ENCODE assay signal across 25 cellular contexts in genomic region chr6:156841508-156841907, GRCh38.
"Had no signal": no experiment of that assay in that cellular context is flagged by ENCODE, and none has a peak within 500 bp of the region (broad histone marks: within the 10 kb centered on the region; RNA-seq: fewer than 3 reads in every experiment).

No MANE protein-coding gene starts in this region.

- ATAC-seq: activated CD8-positive, alpha-beta T cell treated with anti-CD3 and anti-CD28 coated beads for 36 hours; activated T-cell treated with anti-CD3 and anti-CD28 coated beads, Interleukin-2, amount 50 U/mL, for 4 hours; body of pancreas; effector memory CD8-positive, alpha-beta T cell; sciatic nerve had no signal

- H3K27ac ChIP-seq: body of pancreas, esophagus muscularis mucosa, testis, transverse colon had no signal

- H3K9me3 Mint-ChIP-seq: activated B cell treated with CpG ODN at 0.5 μM for 24 hours; activated CD8-positive, alpha-beta T cell treated with anti-CD3 and anti-CD28 coated beads for 36 hours; activated T-cell treated with anti-CD3 and anti-CD28 coated beads, Interleukin-2, amount 50 U/mL, for 4 hours; effector memory CD8-positive, alpha-beta T cell; mesothelial cell of epicardium; naive B cell; nephron progenitor cell; T-helper 2 cell treated with Interferon-gamma antibody and Interleukin-4, amounts not matched to agents 5 μg/mL and 100 μg/mL, for 36 hours had no signal

- H3K27me3 ChIP-seq: body of pancreas, esophagus muscularis mucosa, neutrophil, testis, transverse colon had no signal

- H3K9me3 ChIP-seq: body of pancreas, esophagus muscularis mucosa, neutrophil, testis, transverse colon had no signal

- H3K4me3 ChIP-seq: body of pancreas, esophagus muscularis mucosa, skin epidermis, testis, transverse colon had no signal

- H3K27me3 Mint-ChIP-seq: activated B cell treated with CpG ODN at 0.5 μM for 24 hours; activated CD8-positive, alpha-beta T cell treated with anti-CD3 and anti-CD28 coated beads for 36 hours; activated naive CD8-positive, alpha-beta T cell; effector memory CD8-positive, alpha-beta T cell; naive B cell had no signal

- H3K4me3 Mint-ChIP-seq: activated CD8-positive, alpha-beta T cell treated with anti-CD3 and anti-CD28 coated beads for 36 hours; activated naive CD8-positive, alpha-beta T cell; activated T-cell treated with anti-CD3 and anti-CD28 coated beads, Interleukin-2, amount 50 U/mL, for 4 hours; mesothelial cell of epicardium; nephron progenitor cell; T-helper 2 cell treated with Interferon-gamma antibody and Interleukin-4, amounts not matched to agents 5 μg/mL and 100 μg/mL, for 36 hours had no signal

- H3K27ac Mint-ChIP-seq: activated naive CD8-positive, alpha-beta T cell; effector memory CD8-positive, alpha-beta T cell; T-helper 2 cell treated with Interferon-gamma antibody and Interleukin-4, amounts not matched to agents 5 μg/mL and 100 μg/mL, for 36 hours had no signal

- DNase-seq: activated B cell treated with CpG ODN at 0.5 μM for 24 hours; activated CD4-positive, alpha-beta T cell treated with anti-CD3 and anti-CD28 coated beads, Interleukin-2, amount 50 U/mL, for 1 hour; activated CD8-positive, alpha-beta T cell treated with anti-CD3 and anti-CD28 coated beads for 36 hours; activated naive CD4-positive, alpha-beta T cell treated with Interleukin-2 at 50 U/mL for 16 hours; activated T-cell treated with anti-CD3 and anti-CD28 coated beads, Interleukin-2, amount 50 U/mL, for 4 hours; aorta; body of pancreas; cortex of kidney; effector memory CD8-positive, alpha-beta T cell; foreskin melanocyte; islet precursor cell; mammary epithelial cell; naive B cell; nephron progenitor cell; stimulated activated naive CD4-positive, alpha-beta T cell; T-helper 1 cell; testis; transverse colon had no signal

- H3K36me3 ChIP-seq: transverse colon had no signal
